In the genomic region with DNA sequence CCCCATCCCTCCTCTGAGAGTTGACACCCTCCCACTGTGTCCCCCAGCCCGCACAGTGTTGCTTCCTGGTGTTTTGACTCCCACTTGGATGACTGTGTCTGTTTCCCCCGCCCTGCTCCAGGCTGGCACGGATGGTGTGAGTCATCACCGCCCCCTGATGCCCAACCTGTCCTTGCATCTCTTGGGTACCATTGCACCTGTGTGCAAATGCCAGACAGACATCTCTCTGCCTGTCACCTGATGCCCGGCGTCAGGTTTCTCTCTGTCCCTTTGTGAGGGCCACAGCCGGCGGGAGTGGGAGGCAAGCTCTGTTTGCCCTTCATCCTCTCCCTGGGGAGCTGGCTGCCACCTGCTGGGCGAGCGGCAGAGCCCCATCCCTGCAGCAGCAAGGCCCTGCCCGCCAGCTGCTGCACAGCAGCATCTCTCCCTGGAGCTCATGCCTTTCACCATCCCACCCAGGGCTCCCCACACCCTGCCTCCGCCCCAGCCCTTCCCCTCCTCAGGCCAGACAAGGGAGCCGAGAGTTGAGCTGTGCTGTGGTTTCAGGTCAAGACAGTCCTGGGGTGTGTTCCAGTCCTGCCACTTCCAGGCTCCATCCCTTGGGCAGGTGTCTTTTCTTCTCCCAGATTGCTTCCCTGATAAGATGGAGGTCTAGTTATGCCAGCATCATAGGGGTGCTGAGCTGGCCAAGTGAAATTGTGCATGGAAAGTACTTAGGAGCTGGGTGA, we compare ENCODE assay signal across 1 cellular context.
TF ChIP-seq lines count a peak whose summit lies in the region.

No MANE protein-coding gene starts in this region.

TF ChIP-seq in SK-N-SH, 30 proteins besides CTCF, POLR2A, EP300 and RAD21 (continued from another document):
- TF ChIP-seq FOXM1 (IDR thresholded peaks at IDR 0.05; ENCODE audit: low read depth) (no peak), FOXJ3 (CRISPR knock-in tag; IDR thresholded peaks at IDR 0.05) (no peak), JUND (IDR thresholded peaks at IDR 0.05) (no peak), FOSL2 (IDR thresholded peaks at IDR 0.05; ENCODE audit: borderline replicate concordance, low read depth) (peak; percentile 24; the same call in 1 of the 2 replicates)
- TF ChIP-seq, protein P1, sequence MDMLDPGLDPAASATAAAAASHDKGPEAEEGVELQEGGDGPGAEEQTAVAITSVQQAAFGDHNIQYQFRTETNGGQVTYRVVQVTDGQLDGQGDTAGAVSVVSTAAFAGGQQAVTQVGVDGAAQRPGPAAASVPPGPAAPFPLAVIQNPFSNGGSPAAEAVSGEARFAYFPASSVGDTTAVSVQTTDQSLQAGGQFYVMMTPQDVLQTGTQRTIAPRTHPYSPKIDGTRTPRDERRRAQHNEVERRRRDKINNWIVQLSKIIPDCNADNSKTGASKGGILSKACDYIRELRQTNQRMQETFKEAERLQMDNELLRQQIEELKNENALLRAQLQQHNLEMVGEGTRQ (IDR thresholded peaks at IDR 0.05; ENCODE audit: borderline replicate concordance, low read depth, low read length), result no peak
- TF ChIP-seq, protein P2, sequence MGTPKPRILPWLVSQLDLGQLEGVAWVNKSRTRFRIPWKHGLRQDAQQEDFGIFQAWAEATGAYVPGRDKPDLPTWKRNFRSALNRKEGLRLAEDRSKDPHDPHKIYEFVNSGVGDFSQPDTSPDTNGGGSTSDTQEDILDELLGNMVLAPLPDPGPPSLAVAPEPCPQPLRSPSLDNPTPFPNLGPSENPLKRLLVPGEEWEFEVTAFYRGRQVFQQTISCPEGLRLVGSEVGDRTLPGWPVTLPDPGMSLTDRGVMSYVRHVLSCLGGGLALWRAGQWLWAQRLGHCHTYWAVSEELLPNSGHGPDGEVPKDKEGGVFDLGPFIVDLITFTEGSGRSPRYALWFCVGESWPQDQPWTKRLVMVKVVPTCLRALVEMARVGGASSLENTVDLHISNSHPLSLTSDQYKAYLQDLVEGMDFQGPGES (IDR thresholded peaks at IDR 0.05; ENCODE audit: low read depth, low read length), result no peak
